ENCODE assay signal across 11 cellular contexts in genomic region chr7:134691820-134692705, GRCh38. TPM values are rescaled to one million over a fixed set of nuclear protein-coding genes. Genes with fewer than 3 reads are reported as not detected.
DNase-seq lines count a peak whose midpoint lies in the region; ATAC-seq and TF ChIP-seq lines count a peak whose summit lies in the region.
"Had no signal": no experiment of that assay in that cellular context is flagged by ENCODE, and none has a peak within 500 bp of the region (broad histone marks: within the 10 kb centered on the region; RNA-seq: fewer than 3 reads in every experiment).

No MANE protein-coding gene starts in this region.

- H3K4me3 ChIP-seq in BLaER1 (no peak overlapping the region), skeletal muscle tissue (ENCODE audit: low read length in 3 of 3) (no peak overlapping the region), right lobe of liver (no peak overlapping the region)

- H3K27me3 ChIP-seq in BLaER1 (no peaks in the 10 kb centered on the region), skeletal muscle tissue (ENCODE audit: control insufficient read depth in 3 of 3, insufficient read depth in 3 of 3, low read length in 3 of 3) (no peaks in the 10 kb centered on the region), right lobe of liver (no peaks in the 10 kb centered on the region)

- no peak for TF ChIP-seq POLR2A in right lobe of liver (IDR thresholded peaks at IDR 0.05)

- H3K9ac ChIP-seq in BLaER1 (no peak overlapping the region), skeletal muscle tissue (ENCODE audit: low read depth in 1 of 3, low read length in 3 of 3) (no peak overlapping the region)

- ATAC-seq in SK-N-SH treated with all-trans-retinoic acid at 6 μM for 48 hours (peak; percentile 51), right lobe of liver (no peak), HG03378 (IDR thresholded peaks at IDR 0.05; ENCODE audit: unreplicated experiment) (no peak)
- ATAC-seq: activated T-cell treated with anti-CD3 and anti-CD28 coated beads, Interleukin-2, amount 50 U/mL, for 4 hours had no signal

- H3K27ac ChIP-seq in BLaER1 (no peak overlapping the region), skeletal muscle tissue (ENCODE audit: low read depth, low read length) (peak overlapping the region; percentile 43), right lobe of liver (no peak overlapping the region)

- H3K4me1 ChIP-seq in BLaER1 (peaks cover 32% of the 10 kb centered on the region), skeletal muscle tissue (ENCODE audit: control insufficient read depth in 3 of 3, insufficient read depth in 3 of 3, low read length in 3 of 3) (peaks cover 5 to 13% (median 12%) of the 10 kb centered on the region in 3 donors), right lobe of liver (no peaks in the 10 kb centered on the region)

- intact Hi-C loops in right lobe of liver (cut with DNase I): no loop called here

- H3K4me2 ChIP-seq in BLaER1: peak overlapping the region; percentile 39

- no peaks in the 10 kb centered on the region for H3K9me3 ChIP-seq in BLaER1
- no peaks in the 10 kb centered on the region for H3K9me3 ChIP-seq in skeletal muscle tissue (ENCODE audit: control insufficient read depth in 3 of 3, low read length in 3 of 3)
- H3K9me3 ChIP-seq in right lobe of liver: no peaks in the 10 kb centered on the region

- DNase-seq in fibroblast of gingiva (ENCODE audit: low read depth): peak; percentile 80
- DNase-seq in GM19238 (ENCODE audit: insufficient read length, low spot score): no peak
- no peak for DNase-seq in NCI-H2227 treated with DMSO at 0.1 percent for 48 hours (lab: John Stamatoyannopoulos, UW)
- no peak for DNase-seq in right lobe of liver
- DNase-seq: activated T-cell treated with anti-CD3 and anti-CD28 coated beads, Interleukin-2, amount 50 U/mL, for 4 hours; cortex of kidney; NCI-H187 treated with DMSO at 0.1 percent for 48 hours had no signal

- H3K36me3 ChIP-seq in BLaER1 (no peaks in the 10 kb centered on the region), skeletal muscle tissue (ENCODE audit: control insufficient read depth in 3 of 3, insufficient read depth in 3 of 3, low read length in 3 of 3) (no peaks in the 10 kb centered on the region), right lobe of liver (no peaks in the 10 kb centered on the region)

- TF ChIP-seq CTCF in right lobe of liver (IDR thresholded peaks at IDR 0.05): no peak

- 65% methylated on average over 8 of the region's 10 CpGs for WGBS in right lobe of liver (ENCODE audit: insufficient coverage, low coverage, low lambda C conversion rate, missing lambda C conversion rate)

- no peaks in the 10 kb centered on the region for H4K20me1 ChIP-seq in BLaER1

TF ChIP-seq in SK-N-SH treated with all-trans-retinoic acid at 6 μM for 48 hours, 23 proteins besides CTCF, POLR2A, EP300 and RAD21:
- TF ChIP-seq ISL1 (CRISPR knock-in tag; IDR thresholded peaks at IDR 0.05) (peak; percentile 93), ZNF8 (CRISPR knock-in tag; IDR thresholded peaks at IDR 0.05) (no peak; the same call in 1 of the 2 replicates), ZNF565 (CRISPR knock-in tag; conservative IDR thresholded peaks at IDR 0.05; ENCODE audit: low read depth) (no peak), ZC3H10 (CRISPR knock-in tag; IDR thresholded peaks at IDR 0.05) (no peak), GLIS3 (CRISPR knock-in tag; IDR thresholded peaks at IDR 0.05) (no peak), CREB5 (CRISPR knock-in tag; IDR thresholded peaks at IDR 0.05; ENCODE audit: low read depth) (no peak)

RNA-seq across cellular contexts. Expression of gene BPGM, which starts 45.4 kb away (rescaled TPM):
- total RNA-seq in skeletal muscle tissue (92.9 TPM), right lobe of liver (10 to 100 TPM in 1 of 6 experiments, 1 to 10 TPM in 5; 5.9 to 10.9 (median 7.3) TPM)
